8 cellular contexts compared by ENCODE assay signal in the genomic region with DNA sequence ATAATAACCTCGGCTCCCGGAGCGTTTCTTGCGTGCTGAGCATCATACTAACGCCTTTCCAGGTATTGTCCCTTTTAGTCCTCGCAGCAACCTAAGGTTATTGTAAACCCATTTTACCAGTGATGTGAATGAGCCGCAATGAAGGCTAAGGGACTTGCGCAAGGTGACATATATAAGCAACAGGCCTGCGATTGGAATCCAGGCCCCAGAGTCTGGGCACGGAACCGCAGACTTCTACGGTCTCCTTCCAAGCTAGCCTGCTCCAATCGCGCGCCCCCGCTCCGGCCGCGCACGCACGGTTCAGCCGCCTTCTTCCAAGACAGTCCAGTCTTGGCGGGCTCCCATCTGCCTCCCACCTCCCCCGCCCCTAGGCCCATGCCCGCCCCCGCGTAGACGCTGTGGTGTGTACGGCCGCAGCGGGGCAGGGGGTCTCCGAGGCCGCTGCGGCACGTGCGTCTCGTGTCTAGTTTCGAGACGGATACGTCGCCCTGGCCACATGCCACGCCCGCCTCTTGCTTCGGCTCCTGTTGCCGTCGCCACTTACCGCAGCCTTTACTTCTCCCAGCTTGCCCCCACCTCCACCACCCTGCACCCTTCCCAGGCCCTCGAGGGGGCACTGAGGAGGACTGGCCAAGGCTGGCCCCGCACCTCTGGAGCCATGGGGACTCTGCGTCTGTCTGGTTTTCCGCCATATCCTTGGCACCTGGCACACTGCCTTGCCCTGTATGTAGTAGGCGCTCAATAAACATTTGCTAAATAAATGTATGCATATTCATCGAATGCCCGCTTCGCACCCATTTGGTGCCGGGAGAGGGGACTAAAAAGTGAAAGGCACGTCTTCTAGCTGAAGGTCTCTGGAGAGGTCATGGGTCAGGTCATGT. TPM values are rescaled to one million over a fixed set of nuclear protein-coding genes. Genes with fewer than 3 reads are reported as not detected.
DNase-seq lines count a peak whose midpoint lies in the region; ATAC-seq and TF ChIP-seq lines count a peak whose summit lies in the region.

No MANE protein-coding gene starts in this region.

- no peaks in the 10 kb centered on the region for H4K20me1 ChIP-seq in SK-N-SH (ENCODE audit: insufficient read depth)

- peaks cover 11% of the 10 kb centered on the region for H3K27me3 Mint-ChIP-seq in dendritic cell treated with granulocyte-macrophage colony-stimulating factor and Interleukin-4, amounts not matched to agents 40 ng/mL and 50 ng/mL, for 4 days

- no peaks in the 10 kb centered on the region for H3K9me3 Mint-ChIP-seq in dendritic cell treated with granulocyte-macrophage colony-stimulating factor and Interleukin-4, amounts not matched to agents 40 ng/mL and 50 ng/mL, for 4 days

- peak overlapping the region; percentile 81 for H3K27ac Mint-ChIP-seq in dendritic cell treated with granulocyte-macrophage colony-stimulating factor and Interleukin-4, amounts not matched to agents 40 ng/mL and 50 ng/mL, for 4 days

- H2AFZ ChIP-seq in SK-N-SH (ENCODE audit: low read depth): peak overlapping the region; percentile 96

- H3F3A ChIP-seq in SK-N-SH (replicated peaks; ENCODE audit: insufficient read depth): no peaks in the 10 kb centered on the region

- peak overlapping the region; percentile 76 for H3K4me3 Mint-ChIP-seq in dendritic cell treated with granulocyte-macrophage colony-stimulating factor and Interleukin-4, amounts not matched to agents 40 ng/mL and 50 ng/mL, for 4 days

- peak overlapping the region; percentile 37; the same call in 1 of the 2 replicates for H3K9ac ChIP-seq in SK-N-SH

- TF ChIP-seq CTCF in SK-N-SH (IDR thresholded peaks at IDR 0.05) (no peak), lung (IDR thresholded peaks at IDR 0.05; ENCODE audit: control extremely low read depth, extremely low read depth) (no peak)

- POLR2A ChIA-PET in SK-N-SH (lab: Yijun Ruan, JAX): interaction anchor here (0.9 to 1.3 kb wide), 2 partner anchors 86 to 126 kb away, joined by 3 to 8 read pairs; a partner anchor contains a TSS

- H3K4me1 ChIP-seq in SK-N-SH (ENCODE audit: control insufficient read depth in 1 of 2, insufficient read depth in 2 of 2, low read depth in 1 of 2, low read length in 1 of 2) (peaks cover 3 to 14% of the 10 kb centered on the region in 2 experiments; a peak in 3 of 4 replicates), lung (ENCODE audit: control insufficient read depth in 2 of 2, insufficient read depth in 2 of 2, low read length in 2 of 2) (peaks cover 6 to 11% of the 10 kb centered on the region in 2 donors)

- peak overlapping the region; percentile 93 for H3K4me2 ChIP-seq in SK-N-SH

- no peak for TF ChIP-seq RAD21 in SK-N-SH (IDR thresholded peaks at IDR 0.05; ENCODE audit: low read length)

- no peaks in the 10 kb centered on the region for H3K27me3 ChIP-seq in SK-N-SH (ENCODE audit: insufficient read depth)
- H3K27me3 ChIP-seq in lung (ENCODE audit: control insufficient read depth, insufficient read depth): no peaks in the 10 kb centered on the region

- no peak for TF ChIP-seq EP300 in SK-N-SH (IDR thresholded peaks at IDR 0.05; ENCODE audit: borderline replicate concordance in 1 of 2, low read depth in 1 of 2, low read length in 1 of 2)

- CTCF ChIA-PET in SK-N-SH (lab: Yijun Ruan, JAX): interaction anchor here (0.6 to 2.1 kb wide), 5 partner anchors 14 to 150 kb away, joined by 3 to 7 read pairs (median 3); a partner anchor contains a TSS

- H3K4me3 ChIP-seq in SK-N-SH (ENCODE audit: low read depth in 2 of 2, low read length in 1 of 2) (peak overlapping the region; percentile 62 to 78), lung (peak overlapping the region; percentile 40)

- peaks cover 41% of the 10 kb centered on the region for H3K4me1 Mint-ChIP-seq in dendritic cell treated with granulocyte-macrophage colony-stimulating factor and Interleukin-4, amounts not matched to agents 40 ng/mL and 50 ng/mL, for 4 days (ENCODE audit: low read depth)

- DNase-seq in stimulated activated naive CD4-positive, alpha-beta T cell (lab: John Stamatoyannopoulos, UW): peak in 4 of 6 experiments; percentile 6 to 45 (median 22)
- DNase-seq in stimulated activated naive CD4-positive, alpha-beta T cell treated with Interleukin-2 at 50 U/mL for 16 hours (lab: John Stamatoyannopoulos, UW): no peak
- DNase-seq in SK-N-SH (peak; percentile 52), lung (ENCODE audit: low spot score) (no peak), UCSD-AML1 (lab: John Stamatoyannopoulos, UW; ENCODE audit: unreplicated experiment) (no peak)
- no peak for DNase-seq in NK-92 treated with Interleukin-12 subunit alpha and Interleukin-12 subunit beta, amount 100 ng/mL, for 24 hours (lab: John Stamatoyannopoulos, UW)

- no peak for ATAC-seq in lung (ENCODE audit: insufficient read depth, low FRiP score)

- peaks cover 31% of the 10 kb centered on the region for H3K36me3 Mint-ChIP-seq in dendritic cell treated with granulocyte-macrophage colony-stimulating factor and Interleukin-4, amounts not matched to agents 40 ng/mL and 50 ng/mL, for 4 days (ENCODE audit: low read depth)

- 63% methylated on average over 32 of the region's 57 CpGs for WGBS in SK-N-SH (ENCODE audit: low lambda C conversion rate)
- WGBS in lung, 2 donors: 15% methylated on average over 57 of the region's 57 CpGs

- H3K27ac ChIP-seq in SK-N-SH (ENCODE audit: low read depth in 2 of 2, low read length in 1 of 2): peak overlapping the region in 1 of 2 experiments; percentile 47; a peak in 2 of 4 replicates
- H3K27ac ChIP-seq in lung (ENCODE audit: low read depth in 1 of 2, low read length in 1 of 2): peak overlapping the region; percentile 63 to 73
- H3K27ac ChIP-seq in temporal lobe (ENCODE audit: low read depth, low read length): peak overlapping the region; percentile 83

- H3K79me2 ChIP-seq in SK-N-SH (ENCODE audit: insufficient read depth): peaks cover 12% of the 10 kb centered on the region; the same call in 1 of the 2 replicates

- H3K36me3 ChIP-seq in SK-N-SH (replicated peaks in 1 of 2; ENCODE audit: control insufficient read depth in 1 of 2, insufficient read depth in 2 of 2, low read length in 1 of 2) (no peaks in the 10 kb centered on the region), lung (ENCODE audit: control insufficient read depth in 2 of 2, insufficient read depth in 2 of 2, low read length in 2 of 2) (no peaks in the 10 kb centered on the region)

- no peaks in the 10 kb centered on the region for H3K9me2 ChIP-seq in SK-N-SH

- no peaks in the 10 kb centered on the region for H3K9me3 ChIP-seq in SK-N-SH
- no peaks in the 10 kb centered on the region for H3K9me3 ChIP-seq in lung (ENCODE audit: control insufficient read depth in 2 of 2, insufficient read depth in 1 of 2, low read length in 1 of 2)

- intact Hi-C loops in dendritic cell treated with granulocyte-macrophage colony-stimulating factor and Interleukin-4, amounts not matched to agents 40 ng/mL and 50 ng/mL, for 4 days (cut with micrococcal nuclease): loop anchor here (5.0 to 10.0 kb wide), 3 partner anchors 36 to 151 kb away; a partner anchor contains a TSS

TF ChIP-seq in SK-N-SH, 30 proteins besides CTCF, POLR2A, EP300 and RAD21:
- TF ChIP-seq NRF1 (IDR thresholded peaks at IDR 0.05; ENCODE audit: low read depth, low read length) (peak; percentile 15; the same call in 1 of the 2 replicates), TCF12 (IDR thresholded peaks at IDR 0.05) (no peak)

RNA-seq across cellular contexts. Expression of a gene that starts 0.9 kb away (rescaled TPM):
- polyA plus RNA-seq in SK-N-SH (2012; rRNA removed): 1.6 and 2.0 TPM in 2 replicates
- 1.2 and 1.4 TPM in 2 replicates for polyA plus RNA-seq in SK-N-SH (2012; cell fraction: cytosol; rRNA removed)
- 2.3 and 3.0 TPM in 2 replicates for polyA plus RNA-seq in SK-N-SH (2012; cell fraction: nucleus; rRNA removed)
- 10 to 100 TPM; 10.2 to 22.8 TPM for total RNA-seq in lung
- polyA plus RNA-seq in lung: 1 to 10 TPM; 4.0 to 5.6 TPM
- 27.0 TPM for total RNA-seq in temporal lobe

Comparison
In these comparisons a context has a peak if more than half of its experiments do, and no peak if none do; other contexts are left out.
1. DNase-seq: peak in stimulated activated naive CD4-positive, alpha-beta T cell (4 of 6) and SK-N-SH (single experiment); none in stimulated activated naive CD4-positive, alpha-beta T cell treated with Interleukin-2 at 50 U/mL for 16 hours (single experiment), lung (single experiment), NK-92 treated with Interleukin-12 subunit alpha and Interleukin-12 subunit beta, amount 100 ng/mL, for 24 hours (single experiment) and UCSD-AML1 (single experiment).